Comparison of ENCODE assay signal across 11 cellular contexts in the genomic region with DNA sequence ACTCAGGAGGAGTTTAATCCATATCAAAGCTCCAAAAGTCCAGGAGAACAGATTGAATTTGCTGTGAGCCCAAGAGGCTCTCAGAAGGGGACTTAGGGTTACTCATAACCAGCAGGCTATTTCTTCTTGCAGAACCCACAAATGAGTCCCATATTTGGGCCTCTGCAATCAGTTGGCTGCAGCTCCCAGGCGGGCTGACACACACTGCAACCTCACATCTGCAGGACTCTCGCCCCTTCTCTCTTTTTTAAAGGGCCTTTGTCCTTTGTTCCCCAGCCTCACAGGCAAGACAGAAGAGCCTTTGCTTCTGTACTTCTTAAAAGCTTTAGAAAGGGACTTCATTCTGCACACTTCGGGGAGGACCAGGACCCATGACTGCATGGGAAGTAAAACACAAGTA. TPM values are rescaled to one million over a fixed set of nuclear protein-coding genes. Genes with fewer than 3 reads are reported as not detected.
DNase-seq lines count a peak whose midpoint lies in the region; ATAC-seq and TF ChIP-seq lines count a peak whose summit lies in the region.
"Had no signal": no experiment of that assay in that cellular context is flagged by ENCODE, and none has a peak within 500 bp of the region (broad histone marks: within the 10 kb centered on the region; RNA-seq: fewer than 3 reads in every experiment).

No MANE protein-coding gene starts in this region.

- H3K9ac ChIP-seq in skeletal muscle tissue (ENCODE audit: low read depth in 1 of 3, low read length in 3 of 3) = no peak overlapping the region

- DNase-seq in foreskin melanocyte (peak; percentile 91), spleen (no peak), ureter (ENCODE audit: low spot score) (no peak), DMS79 (lab: John Stamatoyannopoulos, UW) (no peak)
- DNase-seq: naive B cell, NCI-H1694 treated with DMSO at 0.1 percent for 48 hours had no signal

- H3K4me3 ChIP-seq in skeletal muscle tissue (ENCODE audit: low read length in 3 of 3) (no peak overlapping the region), spleen (no peak overlapping the region)

- no peak for TF ChIP-seq POLR2A in spleen (IDR thresholded peaks at IDR 0.05)

- ATAC-seq in GM19023 (IDR thresholded peaks at IDR 0.05; ENCODE audit: unreplicated experiment) (peak; percentile 93), HG03442 (IDR thresholded peaks at IDR 0.05; ENCODE audit: unreplicated experiment) (peak; percentile 56)
- ATAC-seq in stimulated activated memory B cell treated with anti-CD40 and anti-IgM and Interleukin-4, amounts not matched to agents 10 μg/mL and 1 μg/mL and 100 μg/mL, for 72 hours = no peak

- H3K36me3 ChIP-seq in skeletal muscle tissue (ENCODE audit: control insufficient read depth in 3 of 3, insufficient read depth in 3 of 3, low read length in 3 of 3) (no peaks in the 10 kb centered on the region), spleen (no peaks in the 10 kb centered on the region)

- H3K4me1 ChIP-seq in skeletal muscle tissue (ENCODE audit: control insufficient read depth in 3 of 3, insufficient read depth in 3 of 3, low read length in 3 of 3) (peaks cover 17 to 37% (median 24%) of the 10 kb centered on the region in 3 donors), spleen (peaks cover 0 to 60% (median 18%) of the 10 kb centered on the region in 6 donors)

- 65 to 82% (median 78%) methylated on average over 3 of the region's 3 CpGs for WGBS in spleen, 5 donors

- no peak for TF ChIP-seq CTCF in spleen (IDR thresholded peaks at IDR 0.05 in 8 of 11, conservative IDR thresholded peaks at IDR 0.05 in 3 of 11)

- peaks cover 3% of the 10 kb centered on the region for H3K4me1 Mint-ChIP-seq in stimulated activated memory B cell treated with anti-CD40 and anti-IgM and Interleukin-4, amounts not matched to agents 10 μg/mL and 1 μg/mL and 100 μg/mL, for 72 hours

- intact Hi-C loops in spleen (cut with DNase I; ENCODE audit: low total_unique reads) = no loop called here

- H3K9me3 ChIP-seq in skeletal muscle tissue (ENCODE audit: control insufficient read depth in 3 of 3, low read length in 3 of 3) (no peaks in the 10 kb centered on the region), spleen (no peaks in the 10 kb centered on the region)

- H3K27me3 Mint-ChIP-seq in stimulated activated memory B cell treated with anti-CD40 and anti-IgM and Interleukin-4, amounts not matched to agents 10 μg/mL and 1 μg/mL and 100 μg/mL, for 72 hours = no peaks in the 10 kb centered on the region
- H3K27me3 Mint-ChIP-seq: naive B cell had no signal

- H3K27ac Mint-ChIP-seq in stimulated activated memory B cell treated with anti-CD40 and anti-IgM and Interleukin-4, amounts not matched to agents 10 μg/mL and 1 μg/mL and 100 μg/mL, for 72 hours = no peak overlapping the region
- H3K27ac Mint-ChIP-seq: activated T-helper 1 cell treated with anti-CD3 and anti-CD28 coated beads, Interleukin-12 subunit alpha, Interleukin-12 subunit beta, Interleukin-2, Interleukin-4 antibody, amounts not matched to agents 30 ng/mL and 10 ng/mL and 1 ng/mL, durations not matched to agents 14 hours and 24 hours and 36 hours had no signal

- peak overlapping the region; percentile 65 for H3K27ac ChIP-seq in skeletal muscle tissue (ENCODE audit: low read depth, low read length)
- H3K27ac ChIP-seq in spleen = peak overlapping the region in 4 of 8 donors; percentile 37 to 61 (median 44)

- no peak overlapping the region for H3K4me3 Mint-ChIP-seq in stimulated activated memory B cell treated with anti-CD40 and anti-IgM and Interleukin-4, amounts not matched to agents 10 μg/mL and 1 μg/mL and 100 μg/mL, for 72 hours
- H3K4me3 Mint-ChIP-seq: activated T-helper 1 cell treated with anti-CD3 and anti-CD28 coated beads, Interleukin-12 subunit alpha, Interleukin-12 subunit beta, Interleukin-2, Interleukin-4 antibody, amounts not matched to agents 30 ng/mL and 10 ng/mL and 1 ng/mL, durations not matched to agents 14 hours and 24 hours and 36 hours; naive B cell had no signal

- H3K27me3 ChIP-seq in skeletal muscle tissue (ENCODE audit: control insufficient read depth in 3 of 3, insufficient read depth in 3 of 3, low read length in 3 of 3) = no peaks in the 10 kb centered on the region
- H3K27me3 ChIP-seq in spleen (replicated peaks in 1 of 7) = no peaks in the 10 kb centered on the region

- H3K36me3 Mint-ChIP-seq in stimulated activated memory B cell treated with anti-CD40 and anti-IgM and Interleukin-4, amounts not matched to agents 10 μg/mL and 1 μg/mL and 100 μg/mL, for 72 hours = peaks cover 5% of the 10 kb centered on the region

- H3K9me3 Mint-ChIP-seq in stimulated activated memory B cell treated with anti-CD40 and anti-IgM and Interleukin-4, amounts not matched to agents 10 μg/mL and 1 μg/mL and 100 μg/mL, for 72 hours = no peaks in the 10 kb centered on the region
- H3K9me3 Mint-ChIP-seq: activated T-helper 1 cell treated with anti-CD3 and anti-CD28 coated beads, Interleukin-12 subunit alpha, Interleukin-12 subunit beta, Interleukin-2, Interleukin-4 antibody, amounts not matched to agents 30 ng/mL and 10 ng/mL and 1 ng/mL, durations not matched to agents 14 hours and 24 hours and 36 hours had no signal

RNA-seq across cellular contexts. Expression of a gene that starts 26.7 kb away (rescaled TPM):
- 12.5 TPM for total RNA-seq in skeletal muscle tissue
- total RNA-seq in spleen = 10 to 100 TPM; 29.3 to 68.4 (median 44.9) TPM
- polyA plus RNA-seq in spleen = 1 to 10 TPM; 3.5 to 6.1 (median 5.4) TPM
- total RNA-seq in ureter = 126 TPM
